ENCODE assay signal across 9 cellular contexts in the genomic region with DNA sequence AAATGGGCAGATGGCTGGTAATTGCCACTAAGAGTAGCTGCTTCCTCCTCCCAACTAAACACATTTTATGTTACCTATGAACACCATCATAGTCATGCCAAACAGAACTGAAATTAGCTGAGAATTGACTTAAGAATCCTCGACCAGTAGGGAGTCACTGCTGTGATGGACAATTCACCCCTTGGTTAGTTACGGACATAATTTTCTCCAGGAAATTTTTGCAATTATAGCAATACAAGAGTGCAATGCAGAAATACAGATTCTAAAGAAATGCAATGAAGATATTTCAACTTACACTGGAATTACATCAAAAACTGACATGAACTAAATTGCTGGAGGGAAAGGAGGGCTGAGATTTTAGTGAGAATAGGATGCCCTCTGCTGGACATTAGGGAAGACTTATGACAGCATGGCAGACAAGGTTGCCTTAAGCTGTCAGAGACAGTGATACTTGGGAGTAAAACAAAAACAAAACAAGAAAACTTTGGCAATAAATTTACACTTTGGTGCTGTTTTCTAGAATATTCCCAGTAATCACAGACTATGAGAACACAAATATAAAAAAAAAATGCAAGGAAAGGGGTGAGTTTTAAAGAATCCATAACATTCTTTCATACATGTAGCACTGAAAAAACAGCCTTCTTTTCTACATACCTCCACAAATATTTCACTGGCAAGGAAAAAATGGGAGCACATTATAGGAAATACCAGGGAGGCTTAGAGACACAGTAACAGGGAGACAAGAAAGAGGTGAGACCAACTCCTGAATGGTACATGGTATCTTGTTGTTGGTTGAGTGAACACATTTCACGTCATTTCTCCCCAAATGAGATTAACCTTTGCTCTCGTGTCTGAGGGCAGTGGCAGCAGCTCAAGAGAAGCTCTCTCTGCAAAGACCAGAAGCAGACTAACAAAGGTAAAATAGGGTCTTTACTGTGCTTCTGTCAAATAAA. TPM values are rescaled to one million over a fixed set of nuclear protein-coding genes. Genes with fewer than 3 reads are reported as not detected.
DNase-seq lines count a peak whose midpoint lies in the region; ATAC-seq and TF ChIP-seq lines count a peak whose summit lies in the region.
"Had no signal": no experiment of that assay in that cellular context is flagged by ENCODE, and none has a peak within 500 bp of the region (broad histone marks: within the 10 kb centered on the region; RNA-seq: fewer than 3 reads in every experiment).

No MANE protein-coding gene starts in this region.

- peaks cover 15% of the 10 kb centered on the region for H3K4me1 Mint-ChIP-seq in Calu3 (ENCODE audit: low read depth, unreplicated experiment)
- no peaks in the 10 kb centered on the region for H3K4me1 Mint-ChIP-seq in activated CD4-positive, alpha-beta T cell treated with anti-CD3 and anti-CD28 coated beads, Interleukin-2, amount 10 ng/mL, durations not matched to agents 7 days and 5 days

- DNase-seq in Calu3 (peak; percentile 23), NCI-H2171 (lab: John Stamatoyannopoulos, UW) (peak; percentile 49), glomerular visceral epithelial cell (ENCODE audit: extremely low spot score) (peak; percentile 67), psoas muscle (no peak), NCI-H524 treated with DMSO at 0.1 percent for 48 hours (lab: John Stamatoyannopoulos, UW) (no peak)
- DNase-seq in activated CD4-positive, alpha-beta T cell treated with anti-CD3 and anti-CD28 coated beads, Interleukin-2, amount 10 ng/mL, durations not matched to agents 7 days and 5 days, result peak; percentile 57

- no peak overlapping the region for H3K4me3 Mint-ChIP-seq in Calu3 (ENCODE audit: low read depth, unreplicated experiment)
- no peak overlapping the region for H3K4me3 Mint-ChIP-seq in activated CD4-positive, alpha-beta T cell treated with anti-CD3 and anti-CD28 coated beads, Interleukin-2, amount 10 ng/mL, durations not matched to agents 7 days and 5 days
- H3K4me3 Mint-ChIP-seq: dendritic cell treated with granulocyte-macrophage colony-stimulating factor and Interleukin-4, amounts not matched to agents 40 ng/mL and 50 ng/mL, for 4 days had no signal

- H3K27ac ChIP-seq in psoas muscle, result no peak overlapping the region

- no TSS peak for BruUV-seq in Calu3 (replicated peaks; lab: Mats Ljungman, UMichigan)

- no peaks in the 10 kb centered on the region for H3K9me3 Mint-ChIP-seq in Calu3 (ENCODE audit: low read depth, unreplicated experiment)
- no peaks in the 10 kb centered on the region for H3K9me3 Mint-ChIP-seq in activated CD4-positive, alpha-beta T cell treated with anti-CD3 and anti-CD28 coated beads, Interleukin-2, amount 10 ng/mL, durations not matched to agents 7 days and 5 days
- H3K9me3 Mint-ChIP-seq: dendritic cell treated with granulocyte-macrophage colony-stimulating factor and Interleukin-4, amounts not matched to agents 40 ng/mL and 50 ng/mL, for 4 days had no signal

- H3K4me3 ChIP-seq in psoas muscle, result no peak overlapping the region

- H3K4me1 ChIP-seq in psoas muscle, result no peaks in the 10 kb centered on the region

- CTCF ChIA-PET in Calu3 (lab: Charles Lee), result interaction anchor here (0.7 to 2.4 kb wide), 9 partner anchors 11 to 211 kb away, joined by 3 to 10 read pairs (median 6); partner anchors contain the start of genes PPP2R1B and SIK2
- CTCF ChIA-PET in activated CD4-positive, alpha-beta T cell treated with anti-CD3 and anti-CD28 coated beads, Interleukin-2, amount 10 ng/mL, durations not matched to agents 7 days and 5 days (lab: Charles Lee), result interaction anchor here (0.6 to 2.1 kb wide), 14 partner anchors 9 to 358 kb away, joined by 3 to 9 read pairs (median 3); partner anchors contain the start of gene SIK2

- no peaks in the 10 kb centered on the region for H3K27me3 ChIP-seq in psoas muscle (ENCODE audit: insufficient read depth in 3 of 3, low read length in 2 of 3)

- intact Hi-C loops in Calu3 (cut with micrococcal nuclease; ENCODE audit: unreplicated experiment) (loop anchor here (1.0 to 10.0 kb wide), 4 partner anchors 63 to 323 kb away; no protein-coding TSS in a partner anchor), psoas muscle (cut with DNase I) (loop anchor here (1.0 to 5.0 kb wide), 5 partner anchors 65 to 210 kb away; partner anchors contain the start of gene SIK2 (in 1 of the 2))

- no peak overlapping the region for H3K27ac Mint-ChIP-seq in Calu3 (ENCODE audit: unreplicated experiment)
- H3K27ac Mint-ChIP-seq in activated CD4-positive, alpha-beta T cell treated with anti-CD3 and anti-CD28 coated beads, Interleukin-2, amount 10 ng/mL, durations not matched to agents 7 days and 5 days, result no peak overlapping the region
- H3K27ac Mint-ChIP-seq: dendritic cell treated with granulocyte-macrophage colony-stimulating factor and Interleukin-4, amounts not matched to agents 40 ng/mL and 50 ng/mL, for 4 days had no signal

- H3K36me3 Mint-ChIP-seq in Calu3 (ENCODE audit: insufficient read depth, unreplicated experiment), result no peaks in the 10 kb centered on the region
- no peaks in the 10 kb centered on the region for H3K36me3 Mint-ChIP-seq in activated CD4-positive, alpha-beta T cell treated with anti-CD3 and anti-CD28 coated beads, Interleukin-2, amount 10 ng/mL, durations not matched to agents 7 days and 5 days (ENCODE audit: low read depth)

- peaks cover 0 to 5% of the 10 kb centered on the region in 2 donors for H3K36me3 ChIP-seq in psoas muscle (ENCODE audit: insufficient read depth in 1 of 2, low read depth in 1 of 2)

- TF ChIP-seq CTCF in Calu3 (IDR thresholded peaks at IDR 0.05; ENCODE audit: unreplicated experiment) (peak; percentile 28), psoas muscle (IDR thresholded peaks at IDR 0.05) (peak; percentile 80)

- ATAC-seq in GM18873 (IDR thresholded peaks at IDR 0.05; ENCODE audit: low FRiP score, unreplicated experiment) (peak; percentile 51), HG03103 (IDR thresholded peaks at IDR 0.05; ENCODE audit: low read depth, unreplicated experiment) (peak; percentile 32), psoas muscle (peak; percentile 85 to 93 (median 88))

- no peaks in the 10 kb centered on the region for H3K9me3 ChIP-seq in psoas muscle

- H3K27me3 Mint-ChIP-seq in Calu3 (ENCODE audit: unreplicated experiment), result no peaks in the 10 kb centered on the region
- no peaks in the 10 kb centered on the region for H3K27me3 Mint-ChIP-seq in activated CD4-positive, alpha-beta T cell treated with anti-CD3 and anti-CD28 coated beads, Interleukin-2, amount 10 ng/mL, durations not matched to agents 7 days and 5 days
- H3K27me3 Mint-ChIP-seq: dendritic cell treated with granulocyte-macrophage colony-stimulating factor and Interleukin-4, amounts not matched to agents 40 ng/mL and 50 ng/mL, for 4 days had no signal

- WGBS in psoas muscle, 3 donors, result 70 to 81% (median 72%) methylated on average over 4 of the region's 4 CpGs

- POLR2A ChIA-PET in activated CD4-positive, alpha-beta T cell treated with anti-CD3 and anti-CD28 coated beads, Interleukin-2, amount 10 ng/mL, durations not matched to agents 7 days and 5 days (lab: Charles Lee), result no interaction called here

RNA-seq across cellular contexts. Expression of gene PPP2R1B, which starts 11.2 kb away (rescaled TPM):
- total RNA-seq in Calu3 (2022) (22.2 and 24.0 TPM in 2 replicates), psoas muscle (10 to 100 TPM in 3 of 4 donors, 1 to 10 TPM in 1; 8.1 to 18.8 (median 14.0) TPM)
- 10 to 100 TPM; 44.7 to 50.2 TPM for total RNA-seq in activated CD4-positive, alpha-beta T cell treated with anti-CD3 and anti-CD28 coated beads, Interleukin-2, amount 10 ng/mL, durations not matched to agents 7 days and 5 days
- polyA plus RNA-seq in psoas muscle, result 10 to 100 TPM in 1 of 3 donors, 1 to 10 TPM in 2; 6.6 to 10.7 (median 8.7) TPM

Comparison
In these comparisons a context has a peak if more than half of its experiments do, and no peak if none do; other contexts are left out.
1. DNase-seq: peak in Calu3 (single experiment), NCI-H2171 (single experiment), activated CD4-positive, alpha-beta T cell treated with anti-CD3 and anti-CD28 coated beads, Interleukin-2, amount 10 ng/mL, durations not matched to agents 7 days and 5 days (single experiment) and glomerular visceral epithelial cell (single experiment); none in psoas muscle (0 of 2) and NCI-H524 treated with DMSO at 0.1 percent for 48 hours (single experiment).
2. ATAC-seq: peak in every context shown above with its lines; median percentile 88 in psoas muscle; 51 in GM18873; 32 in HG03103.